ENCODE assay signal across 24 cellular contexts in genomic region chr10:1152386-1153252, GRCh38.
DNase-seq lines count a peak whose midpoint lies in the region; ATAC-seq, FAIRE-seq and TF ChIP-seq lines count a peak whose summit lies in the region.
"Had no signal": no experiment of that assay in that cellular context is flagged by ENCODE, and none has a peak within 500 bp of the region (broad histone marks: within the 10 kb centered on the region; RNA-seq: fewer than 3 reads in every experiment).

No MANE protein-coding gene starts in this region.

- H3K4me2 ChIP-seq in GM23248 (ENCODE audit: unreplicated experiment): no peak overlapping the region
- no peak overlapping the region for H3K4me2 ChIP-seq in K562 (ENCODE audit: insufficient read depth, low read length)
- H3K4me2 ChIP-seq: KMS-11, SK-N-SH had no signal

- H2AFZ ChIP-seq in GM23248: no peak overlapping the region
- H2AFZ ChIP-seq in K562 (ENCODE audit: low read depth, low read length): no peak overlapping the region

- no peak for TF ChIP-seq CTCF in K562 (IDR thresholded peaks at IDR 0.05 in 2 of 3, conservative IDR thresholded peaks at IDR 0.05 in 1 of 3; ENCODE audit: insufficient read depth in 2 of 3, low read depth in 1 of 3, low read length in 3 of 3)
- TF ChIP-seq CTCF in testis (IDR thresholded peaks at IDR 0.05): no peak

- intact Hi-C loops in K562 (cut with micrococcal nuclease) (no loop called here), testis (cut with DNase I; ENCODE audit: low total_unique reads) (no loop called here)

- POLR2A ChIA-PET in K562 (lab: Yijun Ruan, JAX): no interaction called here

- H3F3A ChIP-seq in GM23248 (ENCODE audit: insufficient read depth): no peaks in the 10 kb centered on the region

- no peaks in the 10 kb centered on the region for H3K9me2 ChIP-seq in GM23248 (ENCODE audit: insufficient read depth)
- H3K9me2 ChIP-seq: SK-N-SH had no signal

- H3K27ac ChIP-seq in GM23248: no peak overlapping the region
- H3K27ac ChIP-seq in K562 (ENCODE audit: extremely low read depth, low read depth, low read length): no peak overlapping the region
- no peak overlapping the region for H3K27ac ChIP-seq in testis
- H3K27ac ChIP-seq: C4-2B, KMS-11, neutrophil, psoas muscle, tibial artery had no signal

- H3K4me3 ChIP-seq in GM23248: no peak overlapping the region
- H3K4me3 ChIP-seq in K562: no peak overlapping the region
- H3K4me3 ChIP-seq in testis: no peak overlapping the region
- H3K4me3 ChIP-seq: HAP-1, psoas muscle, tibial artery had no signal

- in situ Hi-C loops in GM23248 (cut with MboI) (no loop called here), K562 (cut with MboI) (no loop called here)

- BruUV-seq in K562 (replicated peaks; lab: Mats Ljungman, UMichigan): no TSS peak

- no peaks in the 10 kb centered on the region for H3K79me2 ChIP-seq in GM23248 (ENCODE audit: insufficient read depth)
- H3K79me2 ChIP-seq in K562 (ENCODE audit: control insufficient read depth, insufficient read depth, low read length): no peaks in the 10 kb centered on the region

- H3K27me3 ChIP-seq in GM23248 (replicated peaks; ENCODE audit: insufficient read depth) (peaks cover 9% of the 10 kb centered on the region), K562 (ENCODE audit: control insufficient read depth in 2 of 2, insufficient read depth in 2 of 2, low read length in 2 of 2) (peaks cover 2 to 22% of the 10 kb centered on the region in 2 experiments; a peak in 2 of 5 replicates), testis (no peaks in the 10 kb centered on the region)

- TF ChIP-seq POLR2A in K562 (conservative IDR thresholded peaks at IDR 0.05): no peak
- no peak for TF ChIP-seq POLR2A in testis (IDR thresholded peaks at IDR 0.05)

- WGBS in GM23248 (ENCODE audit: low coverage in 1 of 2, low lambda C conversion rate in 2 of 2, missing lambda C conversion rate in 2 of 2), 2 experiments: 53 to 55% methylated on average over 30 to 32 of the region's 32 CpGs
- WGBS in K562 (ENCODE audit: insufficient coverage, low coverage, missing lambda C conversion rate): 43% methylated on average over 32 of the region's 32 CpGs
- WGBS in testis, 2 donors: 84 to 87% methylated on average over 26 to 32 of the region's 32 CpGs

- DNase-seq in GM23248 (peak; percentile 11), K562 (ENCODE audit: extremely low read depth in 1 of 4, low spot score in 3 of 4) (no peak), kidney glomerular epithelial cell (lab: John Stamatoyannopoulos, UW) (peak; percentile 60), testis (peak; percentile 9), RPMI8226 (no peak), NCI-H187 (lab: John Stamatoyannopoulos, UW) (no peak)
- DNase-seq: activated CD4-positive, alpha-beta T cell treated with anti-CD3 and anti-CD28 coated beads for 1 hour; activated naive CD4-positive, alpha-beta T cell; activated T-cell treated with anti-CD3 and anti-CD28 coated beads, Interleukin-2, amount 50 U/mL, for 72 hours; Calu3; effector CD8-positive, alpha-beta T cell; erythroblast; left cardiac atrium; NCI-H1436; NCI-H2107; psoas muscle; stimulated activated naive CD8-positive, alpha-beta T cell treated with anti-CD3 and anti-CD28 coated beads, Interleukin-15, amount 100 ng/mL, for 72 hours had no signal

- CTCF ChIA-PET in K562 (lab: Yijun Ruan, JAX; ENCODE audit: low intra/inter-chr PET ratio): no interaction called here

- H3K4me1 ChIP-seq in GM23248 (ENCODE audit: insufficient read depth) (no peaks in the 10 kb centered on the region), K562 (replicated peaks in 1 of 2; ENCODE audit: control insufficient read depth in 2 of 2, insufficient read depth in 2 of 2, low read length in 2 of 2) (peaks cover 7 to 21% of the 10 kb centered on the region in 2 experiments; a peak in 3 of 5 replicates), testis (no peaks in the 10 kb centered on the region)
- H3K4me1 ChIP-seq: HAP-1, psoas muscle, tibial artery had no signal

- no peak for ATAC-seq in K562
- no peak for ATAC-seq in HG03520 (IDR thresholded peaks at IDR 0.05; ENCODE audit: unreplicated experiment)
- ATAC-seq: activated T-cell treated with anti-CD3 and anti-CD28 coated beads, Interleukin-2, amount 50 U/mL, for 72 hours; left cardiac atrium; psoas muscle; stimulated activated naive CD8-positive, alpha-beta T cell treated with anti-CD3 and anti-CD28 coated beads, Interleukin-15, amount 100 ng/mL, for 72 hours had no signal

- H3K36me3 ChIP-seq in GM23248 (ENCODE audit: low read depth): no peaks in the 10 kb centered on the region
- peaks cover 19% of the 10 kb centered on the region; the same call in 2 of the 3 replicates for H3K36me3 ChIP-seq in K562 (ENCODE audit: control insufficient read depth, insufficient read depth, low read length)
- H3K36me3 ChIP-seq in testis (ENCODE audit: low read depth, missing control alignments): no peaks in the 10 kb centered on the region
- H3K36me3 ChIP-seq: HAP-1, neutrophil, tibial artery had no signal

- H3K9me1 ChIP-seq in K562 (ENCODE audit: control insufficient read depth, insufficient read depth, low read length): no peaks in the 10 kb centered on the region

- H3K9ac ChIP-seq in GM23248 (no peak overlapping the region), K562 (ENCODE audit: insufficient read depth in 1 of 2, low read depth in 2 of 2, low read length in 2 of 2) (no peak overlapping the region)
- H3K9ac ChIP-seq: KMS-11, SK-N-SH had no signal

- TF ChIP-seq EP300 in K562 (IDR thresholded peaks at IDR 0.05; ENCODE audit: low read length): no peak

- no peaks in the 10 kb centered on the region for H3K9me3 ChIP-seq in GM23248 (ENCODE audit: low read depth)
- H3K9me3 ChIP-seq in K562 (replicated peaks; ENCODE audit: control insufficient read depth, insufficient read depth, low read depth, low read length): no peaks in the 10 kb centered on the region
- no peaks in the 10 kb centered on the region for H3K9me3 ChIP-seq in testis
- H3K9me3 ChIP-seq: HAP-1, neutrophil, psoas muscle, SK-N-SH, tibial artery had no signal

- no peaks in the 10 kb centered on the region for H4K20me1 ChIP-seq in GM23248 (ENCODE audit: insufficient read depth)
- H4K20me1 ChIP-seq in K562 (replicated peaks; ENCODE audit: control insufficient read depth, insufficient read depth, low read length): no peaks in the 10 kb centered on the region

- peak; percentile 32 for FAIRE-seq in K562 (lab: Jason Lieb, UNC)

- no peak for TF ChIP-seq RAD21 in K562 (CRISPR knock-in tag; conservative IDR thresholded peaks at IDR 0.05 in 1 of 2, IDR thresholded peaks at IDR 0.05 in 1 of 2)

TF ChIP-seq in K562, 482 proteins besides CTCF, POLR2A, EP300 and RAD21:
- TF ChIP-seq POLR2G (IDR thresholded peaks at IDR 0.05; ENCODE audit: low read depth, low read length) (0 out of 2 replicates have a peak, but pooled peaks have one; percentile 25), ATF6 (CRISPR knock-in tag; IDR thresholded peaks at IDR 0.05) (no peak)

Comparison
In these comparisons a context has a peak if more than half of its experiments do, and no peak if none do; other contexts are left out.
1. DNase-seq: peak in GM23248 (single experiment), kidney glomerular epithelial cell (single experiment) and testis (single experiment); none in K562 (0 of 4), RPMI8226 (single experiment) and NCI-H187 (0 of 2).